In genomic region chr20:39874049-39874893, GRCh38 we compare ENCODE assay signal across 8 cellular contexts.
A peak's percentile ranks its signal among the peaks of the same experiment; 100 is the strongest.
DNase-seq lines count a peak whose midpoint lies in the region; ATAC-seq and TF ChIP-seq lines count a peak whose summit lies in the region.

No MANE protein-coding gene starts in this region.

- H3K4me1 ChIP-seq in heart right ventricle (peaks cover 0 to 8% (median 0%) of the 10 kb centered on the region in 9 donors), sigmoid colon (peaks cover 0 to 25% (median 18%) of the 10 kb centered on the region in 4 donors)

- POLR2A ChIA-PET in activated CD8-positive, alpha-beta T cell treated with anti-CD3 and anti-CD28 coated beads, Interleukin-2, amount 10 ng/mL, durations not matched to agents 7 days and 5 days (lab: Charles Lee), result no interaction called here
- POLR2A ChIA-PET in naive thymus-derived CD8-positive, alpha-beta T cell (lab: Charles Lee), result no interaction called here

- no peaks in the 10 kb centered on the region for H3K27me3 Mint-ChIP-seq in activated CD8-positive, alpha-beta T cell treated with anti-CD3 and anti-CD28 coated beads, Interleukin-2, amount 10 ng/mL, durations not matched to agents 7 days and 5 days (ENCODE audit: low read depth)
- peaks cover 0 to 27% (median 2%) of the 10 kb centered on the region in 5 donors for H3K27me3 Mint-ChIP-seq in naive thymus-derived CD8-positive, alpha-beta T cell

- TF ChIP-seq EP300 in sigmoid colon (IDR thresholded peaks at IDR 0.05), result no peak

- H3K36me3 Mint-ChIP-seq in activated CD8-positive, alpha-beta T cell treated with anti-CD3 and anti-CD28 coated beads, Interleukin-2, amount 10 ng/mL, durations not matched to agents 7 days and 5 days (ENCODE audit: low read depth), result no peaks in the 10 kb centered on the region
- H3K36me3 Mint-ChIP-seq in naive thymus-derived CD8-positive, alpha-beta T cell, result no peaks in the 10 kb centered on the region

- ATAC-seq in GM18870 (IDR thresholded peaks at IDR 0.05; ENCODE audit: unreplicated experiment) (peak; percentile 67), HG03108 (IDR thresholded peaks at IDR 0.05; ENCODE audit: unreplicated experiment) (peak; percentile 90), heart right ventricle (peak; percentile 53 to 97 (median 95))
- no peak for ATAC-seq in activated CD8-positive, alpha-beta T cell treated with anti-CD3 and anti-CD28 coated beads, Interleukin-2, amount 10 ng/mL, durations not matched to agents 7 days and 5 days
- ATAC-seq in naive thymus-derived CD8-positive, alpha-beta T cell, result no peak

- H3K36me3 ChIP-seq in heart right ventricle (no peaks in the 10 kb centered on the region), sigmoid colon (no peaks in the 10 kb centered on the region)

- H3K9me3 ChIP-seq in heart right ventricle, result no peaks in the 10 kb centered on the region
- no peaks in the 10 kb centered on the region for H3K9me3 ChIP-seq in sigmoid colon

- 55 to 63% methylated on average over 8 of the region's 8 CpGs for WGBS in heart right ventricle, 2 donors
- WGBS in sigmoid colon, 2 donors, result 36 to 59% methylated on average over 8 of the region's 8 CpGs

- no peak overlapping the region for H3K27ac Mint-ChIP-seq in activated CD8-positive, alpha-beta T cell treated with anti-CD3 and anti-CD28 coated beads, Interleukin-2, amount 10 ng/mL, durations not matched to agents 7 days and 5 days
- no peak overlapping the region for H3K27ac Mint-ChIP-seq in naive thymus-derived CD8-positive, alpha-beta T cell

- no peak overlapping the region for H3K4me3 ChIP-seq in heart right ventricle
- H3K4me3 ChIP-seq in sigmoid colon, result no peak overlapping the region

- CTCF ChIA-PET in activated CD8-positive, alpha-beta T cell treated with anti-CD3 and anti-CD28 coated beads, Interleukin-2, amount 10 ng/mL, durations not matched to agents 7 days and 5 days (lab: Charles Lee), result interaction anchor here (0.8 to 1.6 kb wide), 3 partner anchors 9 to 761 kb away, joined by 3 to 9 read pairs (median 3); no protein-coding TSS in a partner anchor

- no peaks in the 10 kb centered on the region for H3K9me3 Mint-ChIP-seq in activated CD8-positive, alpha-beta T cell treated with anti-CD3 and anti-CD28 coated beads, Interleukin-2, amount 10 ng/mL, durations not matched to agents 7 days and 5 days (ENCODE audit: insufficient read depth)
- peaks cover 0 to 12% (median 0%) of the 10 kb centered on the region in 9 donors for H3K9me3 Mint-ChIP-seq in naive thymus-derived CD8-positive, alpha-beta T cell

- intact Hi-C loops in heart right ventricle (cut with DNase I), result loop anchor here in 7 of 10 donors (2.0 to 10.0 kb wide), 8 partner anchors 599 to 821 kb away; no protein-coding TSS in a partner anchor
- intact Hi-C loops in sigmoid colon (cut with DNase I), result loop anchor here (5.0 kb wide), 1 partner anchor 607 kb away; no protein-coding TSS in a partner anchor

- H3K27ac ChIP-seq in heart right ventricle (no peak overlapping the region), sigmoid colon (no peak overlapping the region)

- no peak overlapping the region for H3K4me3 Mint-ChIP-seq in activated CD8-positive, alpha-beta T cell treated with anti-CD3 and anti-CD28 coated beads, Interleukin-2, amount 10 ng/mL, durations not matched to agents 7 days and 5 days
- H3K4me3 Mint-ChIP-seq in naive thymus-derived CD8-positive, alpha-beta T cell, result no peak overlapping the region

- no peaks in the 10 kb centered on the region for H3K4me1 Mint-ChIP-seq in activated CD8-positive, alpha-beta T cell treated with anti-CD3 and anti-CD28 coated beads, Interleukin-2, amount 10 ng/mL, durations not matched to agents 7 days and 5 days (ENCODE audit: low read depth)
- H3K4me1 Mint-ChIP-seq in naive thymus-derived CD8-positive, alpha-beta T cell, result peaks cover 0 to 3% (median 0%) of the 10 kb centered on the region in 4 donors

- no peak for TF ChIP-seq POLR2A in sigmoid colon (IDR thresholded peaks at IDR 0.05)

- H3K27me3 ChIP-seq in heart right ventricle, result peaks cover 0 to 15% (median 5%) of the 10 kb centered on the region in 7 donors
- no peaks in the 10 kb centered on the region for H3K27me3 ChIP-seq in sigmoid colon

- DNase-seq in CMK (ENCODE audit: low read depth), result peak; percentile 37
- DNase-seq in NCI-H446 (lab: John Stamatoyannopoulos, UW), result peak; percentile 50 to 89
- DNase-seq in activated CD8-positive, alpha-beta T cell treated with anti-CD3 and anti-CD28 coated beads, Interleukin-2, amount 10 ng/mL, durations not matched to agents 7 days and 5 days, result peak; percentile 45
- peak; percentile 46 to 88 for DNase-seq in heart right ventricle
- peak; percentile 82 for DNase-seq in sigmoid colon
- no peak for DNase-seq in naive thymus-derived CD8-positive, alpha-beta T cell

- TF ChIP-seq CTCF in heart right ventricle (IDR thresholded peaks at IDR 0.05), result peak; percentile 62 to 89 (median 85)
- TF ChIP-seq CTCF in sigmoid colon (IDR thresholded peaks at IDR 0.05), result peak; percentile 17 to 63 (median 46)

Comparison
In these comparisons a context has a peak if more than half of its experiments do, and no peak if none do; other contexts are left out.
1. DNase-seq: peak in CMK (single experiment), NCI-H446 (2 of 2), activated CD8-positive, alpha-beta T cell treated with anti-CD3 and anti-CD28 coated beads, Interleukin-2, amount 10 ng/mL, durations not matched to agents 7 days and 5 days (single experiment), heart right ventricle (2 of 2) and sigmoid colon (single experiment); none in naive thymus-derived CD8-positive, alpha-beta T cell (0 of 10).
2. ATAC-seq: peak in GM18870 (single experiment), HG03108 (single experiment) and heart right ventricle (8 of 8); none in activated CD8-positive, alpha-beta T cell treated with anti-CD3 and anti-CD28 coated beads, Interleukin-2, amount 10 ng/mL, durations not matched to agents 7 days and 5 days (single experiment) and naive thymus-derived CD8-positive, alpha-beta T cell (0 of 2).